12 cellular contexts compared by ENCODE assay signal in the genomic region with DNA sequence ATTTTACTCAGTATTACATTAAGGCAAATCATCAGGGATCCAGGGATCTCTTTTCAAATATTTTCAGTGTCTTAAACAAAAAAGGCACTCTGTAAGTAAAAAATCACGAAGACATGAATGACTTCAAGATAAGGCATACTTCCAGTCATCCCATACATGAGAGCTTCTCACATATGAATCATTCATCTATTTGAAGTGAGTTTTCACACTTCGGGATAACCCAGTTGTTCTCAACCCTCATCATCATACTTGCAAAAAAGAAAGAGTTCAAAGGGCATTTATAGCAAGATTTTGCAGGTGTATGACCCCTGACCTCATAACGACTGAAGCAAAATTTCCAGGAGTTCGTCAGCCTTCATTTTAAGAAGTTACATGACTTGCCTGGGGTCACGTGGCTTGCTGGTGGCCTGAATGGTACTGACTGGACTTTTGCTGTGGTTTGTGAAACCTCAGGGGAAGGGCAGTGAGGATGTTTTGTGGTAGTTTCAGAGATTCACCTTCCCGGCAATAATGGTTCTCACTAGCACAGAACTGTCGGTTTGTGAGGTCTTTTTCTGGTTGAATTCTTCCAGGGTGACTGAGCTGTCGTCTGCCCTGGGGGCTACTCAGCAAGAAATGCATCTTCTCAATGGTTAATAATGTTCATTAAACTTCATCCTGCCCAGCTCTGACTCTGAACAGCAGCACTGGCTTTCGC.
DNase-seq lines count a peak whose midpoint lies in the region; ATAC-seq and TF ChIP-seq lines count a peak whose summit lies in the region.
"Had no signal": no experiment of that assay in that cellular context is flagged by ENCODE, and none has a peak within 500 bp of the region (broad histone marks: within the 10 kb centered on the region; RNA-seq: fewer than 3 reads in every experiment).

No MANE protein-coding gene starts in this region.

- TF ChIP-seq POLR2A in upper lobe of left lung (IDR thresholded peaks at IDR 0.05): no peak
- no peak for TF ChIP-seq POLR2A in adrenal gland (IDR thresholded peaks at IDR 0.05)

- no peak for TF ChIP-seq CTCF in GM10248 (IDR thresholded peaks at IDR 0.05; ENCODE audit: control extremely low read depth, extremely low read depth, low read depth, missing control alignments)
- TF ChIP-seq CTCF in WERI-Rb-1 (IDR thresholded peaks at IDR 0.05; ENCODE audit: low read depth, low read length): no peak
- TF ChIP-seq CTCF in upper lobe of left lung (IDR thresholded peaks at IDR 0.05): no peak
- no peak for TF ChIP-seq CTCF in adrenal gland (IDR thresholded peaks at IDR 0.05)

- intact Hi-C loops in adrenal gland (cut with DNase I): loop anchor here (2.0 to 5.0 kb wide), 2 partner anchors 241 kb away; no protein-coding TSS in a partner anchor

- peak; percentile 28 for DNase-seq in GM10248 (ENCODE audit: extremely low spot score)
- DNase-seq in WERI-Rb-1: no peak
- no peak for DNase-seq in upper lobe of left lung
- DNase-seq in adrenal gland: no peak
- DNase-seq in SHP77 treated with DMSO at 0.1 percent for 48 hours (lab: John Stamatoyannopoulos, UW): no peak
- DNase-seq in stimulated activated CD4-positive, alpha-beta T cell treated with anti-CD3 and anti-CD28 coated beads, Interleukin-2, amount 100 ng/mL, for 48 hours: no peak

- CTCF ChIA-PET in GM10248 (lab: Yijun Ruan, JAX): interaction anchor here (0.7 to 6.6 kb wide), 20 partner anchors 9 to 586 kb away, joined by 3 to 77 read pairs (median 6); no protein-coding TSS in a partner anchor

- peaks cover 0 to 9% (median 3%) of the 10 kb centered on the region in 4 donors for H3K4me1 ChIP-seq in upper lobe of left lung
- H3K4me1 ChIP-seq in adrenal gland (replicated peaks in 1 of 2): peaks cover 0 to 7% of the 10 kb centered on the region in 2 donors
- H3K4me1 ChIP-seq: pancreas had no signal

- H3K27me3 ChIP-seq in WERI-Rb-1 (ENCODE audit: insufficient read depth, low read depth, severe bottlenecking) (no peaks in the 10 kb centered on the region), upper lobe of left lung (no peaks in the 10 kb centered on the region), adrenal gland (no peaks in the 10 kb centered on the region)
- H3K27me3 ChIP-seq: pancreas, stomach had no signal

- WGBS in upper lobe of left lung, 2 donors: 46 to 61% methylated on average over 8 to 9 of the region's 9 CpGs
- 35 to 43% (median 38%) methylated on average over 7 to 9 of the region's 9 CpGs for WGBS in adrenal gland, 4 donors

- TF ChIP-seq EP300 in upper lobe of left lung (IDR thresholded peaks at IDR 0.05): no peak

- H3K9me3 ChIP-seq in WERI-Rb-1 (ENCODE audit: severe bottlenecking) (no peaks in the 10 kb centered on the region), upper lobe of left lung (no peaks in the 10 kb centered on the region), adrenal gland (replicated peaks in 1 of 3) (no peaks in the 10 kb centered on the region)
- H3K9me3 ChIP-seq: gastroesophageal sphincter, pancreas, stomach had no signal

- peak; percentile 72 for ATAC-seq in GM19397 (IDR thresholded peaks at IDR 0.05; ENCODE audit: unreplicated experiment)
- ATAC-seq in HG03045 (IDR thresholded peaks at IDR 0.05; ENCODE audit: unreplicated experiment): peak; percentile 73
- no peak for ATAC-seq in upper lobe of left lung (ENCODE audit: low FRiP score in 2 of 2)

- POLR2A ChIA-PET in GM10248 (lab: Yijun Ruan, JAX): no interaction called here

- H3K4me3 ChIP-seq in WERI-Rb-1 (ENCODE audit: low read depth, low read length) (peak overlapping the region; percentile 33; the same call in 1 of the 2 replicates), upper lobe of left lung (no peak overlapping the region), adrenal gland (no peak overlapping the region)
- H3K4me3 ChIP-seq: gastroesophageal sphincter, pancreas, stomach had no signal

- H3K36me3 ChIP-seq in WERI-Rb-1: no peaks in the 10 kb centered on the region
- H3K36me3 ChIP-seq in upper lobe of left lung: no peaks in the 10 kb centered on the region
- no peaks in the 10 kb centered on the region for H3K36me3 ChIP-seq in adrenal gland (replicated peaks in 1 of 2)
- H3K36me3 ChIP-seq: gastroesophageal sphincter, pancreas, stomach had no signal

- no peak overlapping the region for H3K27ac ChIP-seq in WERI-Rb-1
- no peak overlapping the region for H3K27ac ChIP-seq in upper lobe of left lung
- H3K27ac ChIP-seq in adrenal gland: no peak overlapping the region
- H3K27ac ChIP-seq: gastroesophageal sphincter, pancreas, SK-N-MC, stomach had no signal

Comparison
In these comparisons a context has a peak if more than half of its experiments do, and no peak if none do; other contexts are left out.
1. ATAC-seq: peak in GM19397 (single experiment) and HG03045 (single experiment); none in upper lobe of left lung (0 of 2).